Comparison of ENCODE assay signal across 1 cellular context in genomic region chr12:103858953-103859601, GRCh38.
TF ChIP-seq lines count a peak whose summit lies in the region.

No MANE protein-coding gene starts in this region.

TF ChIP-seq in K562, 482 proteins besides CTCF, POLR2A, EP300 and RAD21 (continued from another document):
- TF ChIP-seq, protein P1, sequence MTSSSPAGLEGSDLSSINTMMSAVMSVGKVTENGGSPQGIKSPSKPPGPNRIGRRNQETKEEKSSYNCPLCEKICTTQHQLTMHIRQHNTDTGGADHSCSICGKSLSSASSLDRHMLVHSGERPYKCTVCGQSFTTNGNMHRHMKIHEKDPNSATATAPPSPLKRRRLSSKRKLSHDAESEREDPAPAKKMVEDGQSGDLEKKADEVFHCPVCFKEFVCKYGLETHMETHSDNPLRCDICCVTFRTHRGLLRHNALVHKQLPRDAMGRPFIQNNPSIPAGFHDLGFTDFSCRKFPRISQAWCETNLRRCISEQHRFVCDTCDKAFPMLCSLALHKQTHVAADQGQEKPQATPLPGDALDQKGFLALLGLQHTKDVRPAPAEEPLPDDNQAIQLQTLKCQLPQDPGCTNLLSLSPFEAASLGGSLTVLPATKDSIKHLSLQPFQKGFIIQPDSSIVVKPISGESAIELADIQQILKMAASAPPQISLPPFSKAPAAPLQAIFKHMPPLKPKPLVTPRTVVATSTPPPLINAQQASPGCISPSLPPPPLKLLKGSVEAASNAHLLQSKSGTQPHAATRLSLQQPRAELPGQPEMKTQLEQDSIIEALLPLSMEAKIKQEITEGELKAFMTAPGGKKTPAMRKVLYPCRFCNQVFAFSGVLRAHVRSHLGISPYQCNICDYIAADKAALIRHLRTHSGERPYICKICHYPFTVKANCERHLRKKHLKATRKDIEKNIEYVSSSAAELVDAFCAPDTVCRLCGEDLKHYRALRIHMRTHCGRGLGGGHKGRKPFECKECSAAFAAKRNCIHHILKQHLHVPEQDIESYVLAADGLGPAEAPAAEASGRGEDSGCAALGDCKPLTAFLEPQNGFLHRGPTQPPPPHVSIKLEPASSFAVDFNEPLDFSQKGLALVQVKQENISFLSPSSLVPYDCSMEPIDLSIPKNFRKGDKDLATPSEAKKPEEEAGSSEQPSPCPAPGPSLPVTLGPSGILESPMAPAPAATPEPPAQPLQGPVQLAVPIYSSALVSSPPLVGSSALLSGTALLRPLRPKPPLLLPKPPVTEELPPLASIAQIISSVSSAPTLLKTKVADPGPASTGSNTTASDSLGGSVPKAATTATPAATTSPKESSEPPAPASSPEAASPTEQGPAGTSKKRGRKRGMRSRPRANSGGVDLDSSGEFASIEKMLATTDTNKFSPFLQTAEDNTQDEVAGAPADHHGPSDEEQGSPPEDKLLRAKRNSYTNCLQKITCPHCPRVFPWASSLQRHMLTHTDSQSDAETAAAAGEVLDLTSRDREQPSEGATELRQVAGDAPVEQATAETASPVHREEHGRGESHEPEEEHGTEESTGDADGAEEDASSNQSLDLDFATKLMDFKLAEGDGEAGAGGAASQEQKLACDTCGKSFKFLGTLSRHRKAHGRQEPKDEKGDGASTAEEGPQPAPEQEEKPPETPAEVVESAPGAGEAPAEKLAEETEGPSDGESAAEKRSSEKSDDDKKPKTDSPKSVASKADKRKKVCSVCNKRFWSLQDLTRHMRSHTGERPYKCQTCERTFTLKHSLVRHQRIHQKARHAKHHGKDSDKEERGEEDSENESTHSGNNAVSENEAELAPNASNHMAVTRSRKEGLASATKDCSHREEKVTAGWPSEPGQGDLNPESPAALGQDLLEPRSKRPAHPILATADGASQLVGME (CRISPR knock-in tag; IDR thresholded peaks at IDR 0.05): 0 out of 2 replicates have a peak, but pooled peaks have one; percentile 16
- TF ChIP-seq PKNOX1 (IDR thresholded peaks at IDR 0.05): 0 out of 2 replicates have a peak, but pooled peaks have one; percentile 6
- TF ChIP-seq FOXJ3 (CRISPR knock-in tag; IDR thresholded peaks at IDR 0.05): no peak
- peak; percentile 72 for TF ChIP-seq ZNF41 (CRISPR knock-in tag; conservative IDR thresholded peaks at IDR 0.05)
- peak; percentile 39 for TF ChIP-seq MAFG (tag; conservative IDR thresholded peaks at IDR 0.05)
- TF ChIP-seq SIRT6 (IDR thresholded peaks at IDR 0.05; ENCODE audit: low read depth, low read length): no peak
- TF ChIP-seq ETV6 (IDR thresholded peaks at IDR 0.05; ENCODE audit: borderline replicate concordance in 1 of 2, low read depth in 2 of 2, low read length in 1 of 2): no peak
- TF ChIP-seq ETV6 (CRISPR knock-in tag; IDR thresholded peaks at IDR 0.05; ENCODE audit: borderline replicate concordance): no peak
- TF ChIP-seq ZNF197 (CRISPR knock-in tag; IDR thresholded peaks at IDR 0.05; ENCODE audit: low read depth): peak; percentile 84; the same call in 1 of the 2 replicates
- peak; percentile 29; the same call in 1 of the 2 replicates for TF ChIP-seq MTA1 (IDR thresholded peaks at IDR 0.05; ENCODE audit: borderline replicate concordance)
- peak; percentile 44 for TF ChIP-seq GABPA (tag; conservative IDR thresholded peaks at IDR 0.05; ENCODE audit: low read depth)
- TF ChIP-seq SAFB (IDR thresholded peaks at IDR 0.05; ENCODE audit: borderline replicate concordance, low read depth, low read length): no peak
- 0 out of 2 replicates have a peak, but pooled peaks have one; percentile 55 for TF ChIP-seq TSHZ1 (CRISPR knock-in tag; IDR thresholded peaks at IDR 0.05)
- TF ChIP-seq ZNF780A (CRISPR knock-in tag; IDR thresholded peaks at IDR 0.05): no peak
- no peak for TF ChIP-seq ARNT (IDR thresholded peaks at IDR 0.05)
- TF ChIP-seq HMG20B (CRISPR knock-in tag; IDR thresholded peaks at IDR 0.05): no peak
- no peak for TF ChIP-seq MLX (CRISPR knock-in tag; conservative IDR thresholded peaks at IDR 0.05)
- TF ChIP-seq PTRF (tag; IDR thresholded peaks at IDR 0.05): peak; percentile 82
- TF ChIP-seq ZNF583 (CRISPR knock-in tag; IDR thresholded peaks at IDR 0.05): peak; percentile 81; the same call in 1 of the 2 replicates
- peak; percentile 49; the same call in 1 of the 2 replicates for TF ChIP-seq ZNF707 (CRISPR knock-in tag; conservative IDR thresholded peaks at IDR 0.05)
- TF ChIP-seq SIN3A (IDR thresholded peaks at IDR 0.05; ENCODE audit: borderline replicate concordance in 2 of 2, control insufficient read depth in 1 of 2, low read depth in 2 of 2, low read length in 2 of 2): no peak
- no peak for TF ChIP-seq ZNF146 (CRISPR knock-in tag; IDR thresholded peaks at IDR 0.05; ENCODE audit: unreplicated experiment)
- TF ChIP-seq BCOR (IDR thresholded peaks at IDR 0.05): no peak
- no peak for TF ChIP-seq ZNF217 (CRISPR knock-in tag; IDR thresholded peaks at IDR 0.05)
- no peak for TF ChIP-seq NCOA1 (IDR thresholded peaks at IDR 0.05; ENCODE audit: low read depth)
- TF ChIP-seq RBFOX2 (IDR thresholded peaks at IDR 0.05; ENCODE audit: low read depth, low read length): no peak
- TF ChIP-seq, protein P2, sequence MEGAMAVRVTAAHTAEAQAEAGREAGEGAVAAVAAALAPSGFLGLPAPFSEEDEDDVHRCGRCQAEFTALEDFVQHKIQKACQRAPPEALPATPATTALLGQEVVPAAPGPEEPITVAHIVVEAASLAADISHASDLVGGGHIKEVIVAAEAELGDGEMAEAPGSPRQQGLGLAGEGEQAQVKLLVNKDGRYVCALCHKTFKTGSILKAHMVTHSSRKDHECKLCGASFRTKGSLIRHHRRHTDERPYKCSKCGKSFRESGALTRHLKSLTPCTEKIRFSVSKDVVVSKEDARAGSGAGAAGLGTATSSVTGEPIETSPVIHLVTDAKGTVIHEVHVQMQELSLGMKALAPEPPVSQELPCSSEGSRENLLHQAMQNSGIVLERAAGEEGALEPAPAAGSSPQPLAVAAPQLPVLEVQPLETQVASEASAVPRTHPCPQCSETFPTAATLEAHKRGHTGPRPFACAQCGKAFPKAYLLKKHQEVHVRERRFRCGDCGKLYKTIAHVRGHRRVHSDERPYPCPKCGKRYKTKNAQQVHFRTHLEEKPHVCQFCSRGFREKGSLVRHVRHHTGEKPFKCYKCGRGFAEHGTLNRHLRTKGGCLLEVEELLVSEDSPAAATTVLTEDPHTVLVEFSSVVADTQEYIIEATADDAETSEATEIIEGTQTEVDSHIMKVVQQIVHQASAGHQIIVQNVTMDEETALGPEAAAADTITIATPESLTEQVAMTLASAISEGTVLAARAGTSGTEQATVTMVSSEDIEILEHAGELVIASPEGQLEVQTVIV (CRISPR knock-in tag; IDR thresholded peaks at IDR 0.05; ENCODE audit: borderline replicate concordance): no peak
- TF ChIP-seq BCLAF1 (IDR thresholded peaks at IDR 0.05; ENCODE audit: borderline replicate concordance in 1 of 2, control insufficient read depth in 1 of 2, low read depth in 2 of 2, low read length in 1 of 2): no peak
- TF ChIP-seq, protein P3, sequence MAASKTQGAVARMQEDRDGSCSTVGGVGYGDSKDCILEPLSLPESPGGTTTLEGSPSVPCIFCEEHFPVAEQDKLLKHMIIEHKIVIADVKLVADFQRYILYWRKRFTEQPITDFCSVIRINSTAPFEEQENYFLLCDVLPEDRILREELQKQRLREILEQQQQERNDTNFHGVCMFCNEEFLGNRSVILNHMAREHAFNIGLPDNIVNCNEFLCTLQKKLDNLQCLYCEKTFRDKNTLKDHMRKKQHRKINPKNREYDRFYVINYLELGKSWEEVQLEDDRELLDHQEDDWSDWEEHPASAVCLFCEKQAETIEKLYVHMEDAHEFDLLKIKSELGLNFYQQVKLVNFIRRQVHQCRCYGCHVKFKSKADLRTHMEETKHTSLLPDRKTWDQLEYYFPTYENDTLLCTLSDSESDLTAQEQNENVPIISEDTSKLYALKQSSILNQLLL (CRISPR knock-in tag; IDR thresholded peaks at IDR 0.05; ENCODE audit: borderline replicate concordance): no peak
- TF ChIP-seq STAG1 (CRISPR knock-in tag; IDR thresholded peaks at IDR 0.05; ENCODE audit: borderline replicate concordance): no peak
